In the genomic region with DNA sequence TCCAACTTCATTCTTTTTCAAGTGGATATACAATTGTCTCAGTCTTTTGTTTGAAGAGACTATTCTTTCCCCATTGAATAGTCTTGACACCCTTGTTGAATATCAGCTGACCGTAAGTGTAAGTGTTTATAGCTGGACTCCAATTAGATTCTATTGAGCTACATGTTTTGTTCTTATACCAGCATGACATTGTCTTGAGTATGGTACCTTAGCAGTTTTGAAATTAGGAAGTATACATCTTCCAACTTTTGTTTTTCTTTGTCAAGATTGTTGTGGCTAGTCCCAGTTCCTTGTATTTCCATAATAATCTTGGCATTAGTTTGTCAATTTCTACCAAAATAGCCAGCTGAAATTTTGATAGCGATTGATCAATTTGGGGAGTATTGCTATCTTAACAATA, we compare ENCODE assay signal across 8 cellular contexts. TPM values are rescaled to one million over a fixed set of nuclear protein-coding genes. Genes with fewer than 3 reads are reported as not detected.
"Had no signal": no experiment of that assay in that cellular context is flagged by ENCODE, and none has a peak within 500 bp of the region (broad histone marks: within the 10 kb centered on the region; RNA-seq: fewer than 3 reads in every experiment).

No MANE protein-coding gene starts in this region.

- DNase-seq: GDM1, GF-D8 had no signal

- H3K4me3 ChIP-seq: GM12878 had no signal

- FAIRE-seq: G401.6, GM12878, GM12891, GM12892, GM18507, GM19239 had no signal

- ATAC-seq: GM12878 had no signal

RNA-seq across cellular contexts. Expression of a gene that starts 56.9 kb away (rescaled TPM):
- total RNA-seq: GM12878 had no signal
- polyA plus RNA-seq: GM12878 had no signal
